1 cellular context compared by ENCODE assay signal in the genomic region with DNA sequence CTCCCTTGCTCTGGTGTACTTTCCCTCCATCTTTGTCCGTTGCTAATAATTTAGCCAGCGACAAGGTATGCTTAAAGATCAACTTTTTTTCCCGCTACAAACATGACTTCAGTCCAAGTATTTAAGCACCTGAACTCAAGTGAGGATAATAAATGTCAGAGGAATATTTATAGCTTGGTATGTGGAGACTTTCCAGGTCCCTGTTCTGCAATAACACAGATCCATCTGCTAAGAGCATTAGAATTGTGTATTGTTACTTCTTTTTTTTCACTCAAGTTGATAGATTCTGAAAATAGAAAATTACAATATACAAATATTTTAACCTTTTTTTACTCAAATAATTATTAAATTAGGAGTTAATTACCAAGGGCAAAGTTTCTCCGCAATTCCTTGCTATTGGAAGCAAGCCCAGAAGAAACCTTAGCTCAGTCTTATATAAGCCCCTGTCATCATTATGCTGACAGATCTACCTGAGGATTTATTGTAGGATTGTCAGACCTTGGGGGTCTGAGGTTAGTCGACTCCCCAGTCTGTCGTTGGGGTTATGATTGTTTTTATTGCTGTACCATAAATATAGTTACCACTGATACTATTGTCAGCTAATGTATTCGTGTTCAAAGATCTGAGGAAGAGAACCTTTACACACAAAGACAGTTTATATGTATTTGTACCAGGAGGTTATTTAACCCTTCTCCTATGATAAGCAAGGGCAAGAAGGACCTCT.
A peak's percentile ranks its signal among the peaks of the same experiment; 100 is the strongest.
TF ChIP-seq lines count a peak whose summit lies in the region.

No MANE protein-coding gene starts in this region.

TF ChIP-seq in HEK293, 187 proteins besides CTCF, POLR2A, EP300 and RAD21 (continued from another document):
- TF ChIP-seq, protein P1, sequence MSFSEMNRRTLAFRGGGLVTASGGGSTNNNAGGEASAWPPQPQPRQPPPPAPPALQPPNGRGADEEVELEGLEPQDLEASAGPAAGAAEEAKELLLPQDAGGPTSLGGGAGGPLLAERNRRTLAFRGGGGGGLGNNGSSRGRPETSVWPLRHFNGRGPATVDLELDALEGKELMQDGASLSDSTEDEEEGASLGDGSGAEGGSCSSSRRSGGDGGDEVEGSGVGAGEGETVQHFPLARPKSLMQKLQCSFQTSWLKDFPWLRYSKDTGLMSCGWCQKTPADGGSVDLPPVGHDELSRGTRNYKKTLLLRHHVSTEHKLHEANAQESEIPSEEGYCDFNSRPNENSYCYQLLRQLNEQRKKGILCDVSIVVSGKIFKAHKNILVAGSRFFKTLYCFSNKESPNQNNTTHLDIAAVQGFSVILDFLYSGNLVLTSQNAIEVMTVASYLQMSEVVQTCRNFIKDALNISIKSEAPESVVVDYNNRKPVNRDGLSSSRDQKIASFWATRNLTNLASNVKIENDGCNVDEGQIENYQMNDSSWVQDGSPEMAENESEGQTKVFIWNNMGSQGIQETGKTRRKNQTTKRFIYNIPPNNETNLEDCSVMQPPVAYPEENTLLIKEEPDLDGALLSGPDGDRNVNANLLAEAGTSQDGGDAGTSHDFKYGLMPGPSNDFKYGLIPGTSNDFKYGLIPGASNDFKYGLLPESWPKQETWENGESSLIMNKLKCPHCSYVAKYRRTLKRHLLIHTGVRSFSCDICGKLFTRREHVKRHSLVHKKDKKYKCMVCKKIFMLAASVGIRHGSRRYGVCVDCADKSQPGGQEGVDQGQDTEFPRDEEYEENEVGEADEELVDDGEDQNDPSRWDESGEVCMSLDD (tag by site-specific recombination; IDR thresholded peaks at IDR 0.05), result no peak
- peak; percentile 57; the same call in 1 of the 2 replicates for TF ChIP-seq TCF7L2 (IDR thresholded peaks at IDR 0.05; ENCODE audit: borderline replicate concordance, low read depth, low read length)
- no peak for TF ChIP-seq ZNF248 (tag by site-specific recombination; IDR thresholded peaks at IDR 0.05)
- TF ChIP-seq ZNF747 (tag by site-specific recombination; IDR thresholded peaks at IDR 0.05), result no peak
- TF ChIP-seq, protein P2, sequence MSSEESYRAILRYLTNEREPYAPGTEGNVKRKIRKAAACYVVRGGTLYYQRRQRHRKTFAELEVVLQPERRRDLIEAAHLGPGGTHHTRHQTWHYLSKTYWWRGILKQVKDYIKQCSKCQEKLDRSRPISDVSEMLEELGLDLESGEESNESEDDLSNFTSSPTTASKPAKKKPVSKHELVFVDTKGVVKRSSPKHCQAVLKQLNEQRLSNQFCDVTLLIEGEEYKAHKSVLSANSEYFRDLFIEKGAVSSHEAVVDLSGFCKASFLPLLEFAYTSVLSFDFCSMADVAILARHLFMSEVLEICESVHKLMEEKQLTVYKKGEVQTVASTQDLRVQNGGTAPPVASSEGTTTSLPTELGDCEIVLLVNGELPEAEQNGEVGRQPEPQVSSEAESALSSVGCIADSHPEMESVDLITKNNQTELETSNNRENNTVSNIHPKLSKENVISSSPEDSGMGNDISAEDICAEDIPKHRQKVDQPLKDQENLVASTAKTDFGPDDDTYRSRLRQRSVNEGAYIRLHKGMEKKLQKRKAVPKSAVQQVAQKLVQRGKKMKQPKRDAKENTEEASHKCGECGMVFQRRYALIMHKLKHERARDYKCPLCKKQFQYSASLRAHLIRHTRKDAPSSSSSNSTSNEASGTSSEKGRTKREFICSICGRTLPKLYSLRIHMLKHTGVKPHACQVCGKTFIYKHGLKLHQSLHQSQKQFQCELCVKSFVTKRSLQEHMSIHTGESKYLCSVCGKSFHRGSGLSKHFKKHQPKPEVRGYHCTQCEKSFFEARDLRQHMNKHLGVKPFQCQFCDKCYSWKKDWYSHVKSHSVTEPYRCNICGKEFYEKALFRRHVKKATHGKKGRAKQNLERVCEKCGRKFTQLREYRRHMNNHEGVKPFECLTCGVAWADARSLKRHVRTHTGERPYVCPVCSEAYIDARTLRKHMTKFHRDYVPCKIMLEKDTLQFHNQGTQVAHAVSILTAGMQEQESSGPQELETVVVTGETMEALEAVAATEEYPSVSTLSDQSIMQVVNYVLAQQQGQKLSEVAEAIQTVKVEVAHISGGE (tag by site-specific recombination; conservative IDR thresholded peaks at IDR 0.05; ENCODE audit: low read depth), result no peak
- 0 out of 2 replicates have a peak, but pooled peaks have one; percentile 28 for TF ChIP-seq ZNF664 (tag by site-specific recombination; IDR thresholded peaks at IDR 0.05)
- no peak for TF ChIP-seq ZNF221 (tag by site-specific recombination; IDR thresholded peaks at IDR 0.05; ENCODE audit: borderline replicate concordance)
- TF ChIP-seq ZNF707 (tag by site-specific recombination; IDR thresholded peaks at IDR 0.05), result no peak
- TF ChIP-seq, protein P3, sequence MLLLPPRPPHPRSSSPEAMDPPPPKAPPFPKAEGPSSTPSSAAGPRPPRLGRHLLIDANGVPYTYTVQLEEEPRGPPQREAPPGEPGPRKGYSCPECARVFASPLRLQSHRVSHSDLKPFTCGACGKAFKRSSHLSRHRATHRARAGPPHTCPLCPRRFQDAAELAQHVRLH (tag by site-specific recombination; IDR thresholded peaks at IDR 0.05), result no peak
